9 cellular contexts compared by ENCODE assay signal in the genomic region with DNA sequence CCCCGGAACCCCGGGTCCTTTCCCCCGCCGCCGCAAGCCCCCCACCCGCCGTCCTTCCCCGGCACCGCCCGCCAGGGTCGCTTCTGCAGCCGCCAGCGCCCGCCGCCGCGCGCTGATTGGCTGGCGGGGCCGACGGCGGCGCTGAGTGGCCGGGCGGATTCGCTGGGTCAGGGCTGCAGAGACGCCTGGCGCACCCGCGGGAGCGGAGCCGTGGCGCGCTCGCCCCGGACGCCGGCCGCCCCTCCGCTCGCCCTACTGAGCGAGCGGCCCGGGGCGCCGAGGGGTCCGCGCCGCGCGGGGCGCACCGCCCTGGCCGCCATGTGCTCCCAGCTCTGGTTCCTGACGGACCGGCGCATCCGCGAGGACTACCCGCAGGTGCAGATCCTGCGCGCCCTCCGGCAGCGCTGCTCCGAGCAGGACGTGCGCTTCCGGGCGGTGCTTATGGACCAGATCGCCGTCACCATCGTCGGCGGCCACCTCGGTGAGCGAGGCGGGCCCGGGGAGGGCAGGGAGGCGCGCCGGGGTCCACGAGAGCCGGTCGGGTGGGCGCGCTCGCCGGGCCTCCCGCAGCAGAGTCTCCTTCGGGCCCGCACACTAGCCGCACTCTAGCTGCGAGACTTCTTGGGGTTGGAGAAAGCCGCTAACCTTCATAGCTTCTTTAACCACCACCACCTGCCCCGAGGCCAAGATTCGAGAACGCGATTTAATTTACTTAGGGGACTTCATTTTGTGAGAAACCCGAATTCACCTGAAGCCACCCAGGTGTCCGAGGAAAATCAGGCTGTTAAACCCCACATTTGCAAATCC. TPM values are rescaled to one million over a fixed set of nuclear protein-coding genes. Genes with fewer than 3 reads are reported as not detected.
A peak's percentile ranks its signal among the peaks of the same experiment; 100 is the strongest.
DNase-seq lines count a peak whose midpoint lies in the region; ATAC-seq and TF ChIP-seq lines count a peak whose summit lies in the region.
"Had no signal": no experiment of that assay in that cellular context is flagged by ENCODE, and none has a peak within 500 bp of the region (broad histone marks: within the 10 kb centered on the region; RNA-seq: fewer than 3 reads in every experiment).

A gene with protein sequence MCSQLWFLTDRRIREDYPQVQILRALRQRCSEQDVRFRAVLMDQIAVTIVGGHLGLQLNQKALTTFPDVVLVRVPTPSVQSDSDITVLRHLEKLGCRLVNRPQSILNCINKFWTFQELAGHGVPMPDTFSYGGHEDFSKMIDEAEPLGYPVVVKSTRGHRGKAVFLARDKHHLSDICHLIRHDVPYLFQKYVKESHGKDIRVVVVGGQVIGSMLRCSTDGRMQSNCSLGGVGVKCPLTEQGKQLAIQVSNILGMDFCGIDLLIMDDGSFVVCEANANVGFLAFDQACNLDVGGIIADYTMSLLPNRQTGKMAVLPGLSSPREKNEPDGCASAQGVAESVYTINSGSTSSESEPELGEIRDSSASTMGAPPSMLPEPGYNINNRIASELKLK (plus strand): TSS at position 176 of the 807 bp plus-strand sequence. CDS start 143 bp downstream, at position 319.

- no peaks in the 10 kb centered on the region for H3K36me3 ChIP-seq in MG63

- peak within 1 kb of the TSS; percentile 80 for H3K4me3 Mint-ChIP-seq in T-helper 2 cell treated with Interferon-gamma antibody and Interleukin-4, amounts not matched to agents 5 μg/mL and 100 μg/mL, for 36 hours

- peaks cover 21% of the 10 kb centered on the region for H3K27me3 ChIP-seq in MG63

- DNase-seq in GM03348 (ENCODE audit: low spot score) = peak; percentile 88
- peak; percentile 34 for DNase-seq in MG63
- peak; percentile 63 for DNase-seq in T-helper 2 cell treated with Interferon-gamma antibody and Interleukin-4, amounts not matched to agents 5 μg/mL and 100 μg/mL, for 36 hours (ENCODE audit: low spot score)
- peak in 1 of 2 donors; percentile 21 for DNase-seq in cardiac fibroblast (ENCODE audit: low read depth in 2 of 2)
- peak; percentile 65 for DNase-seq in kidney tubule cell (ENCODE audit: low spot score)
- peak; percentile 11 to 39 for DNase-seq in stimulated activated CD4-positive, alpha-beta T cell treated with anti-CD3 and anti-CD28 coated beads, Interleukin-1b, Interleukin-23, amount 100 ng/mL, for 4 hours (ENCODE audit: low read depth in 2 of 2)
- no peak for DNase-seq in cortex of kidney (lab: John Stamatoyannopoulos, UW)

- H3K9me3 Mint-ChIP-seq in T-helper 2 cell treated with Interferon-gamma antibody and Interleukin-4, amounts not matched to agents 5 μg/mL and 100 μg/mL, for 36 hours = no peaks in the 10 kb centered on the region

- TF ChIP-seq CTCF in cardiac fibroblast (IDR thresholded peaks at IDR 0.05; ENCODE audit: low read depth, low read length) = no peak

- H3K4me3 ChIP-seq in MG63 (peak within 1 kb of the TSS; percentile 17; the same call in 1 of the 2 replicates), cardiac fibroblast (replicated peaks in 1 of 2; ENCODE audit: low read depth in 2 of 2, low read length in 2 of 2) (peak within 1 kb of the TSS; percentile 34 to 38)

- H3K9me3 ChIP-seq in MG63 = no peaks in the 10 kb centered on the region

- H3K27ac Mint-ChIP-seq in T-helper 2 cell treated with Interferon-gamma antibody and Interleukin-4, amounts not matched to agents 5 μg/mL and 100 μg/mL, for 36 hours = no peak within 1 kb of the TSS

- H3K36me3 Mint-ChIP-seq in T-helper 2 cell treated with Interferon-gamma antibody and Interleukin-4, amounts not matched to agents 5 μg/mL and 100 μg/mL, for 36 hours (ENCODE audit: low read depth) = no peaks in the 10 kb centered on the region

- ATAC-seq in GM21825 (IDR thresholded peaks at IDR 0.05; ENCODE audit: unreplicated experiment) = peak; percentile 77

- peaks cover 4% of the 10 kb centered on the region for H3K4me1 Mint-ChIP-seq in T-helper 2 cell treated with Interferon-gamma antibody and Interleukin-4, amounts not matched to agents 5 μg/mL and 100 μg/mL, for 36 hours (ENCODE audit: low read depth)

- H3K27me3 Mint-ChIP-seq in T-helper 2 cell treated with Interferon-gamma antibody and Interleukin-4, amounts not matched to agents 5 μg/mL and 100 μg/mL, for 36 hours (ENCODE audit: low read depth) = peaks cover 37% of the 10 kb centered on the region

RNA-seq across cellular contexts. Expression of the gene that starts here (rescaled TPM):
- total RNA-seq in MG63 (2014; rRNA removed; shearing (Covaris generic); ENCODE audit: low replicate concordance) = 0.03 TPM in 1 of 2 replicates, not detected in the other
- total RNA-seq: myocyte had no signal

Comparison
In these comparisons a context has a peak if more than half of its experiments do, and no peak if none do; other contexts are left out.
1. Peak in DNase-seq and H3K4me3 ChIP-seq in MG63; RNA of the gene not detected or under 1 TPM.